1 cellular context compared by ENCODE assay signal in genomic region chr12:13255792-13256704, GRCh38.
TF ChIP-seq lines count a peak whose summit lies in the region.

No MANE protein-coding gene starts in this region.

TF ChIP-seq in HepG2, 621 proteins besides CTCF, POLR2A, EP300 and RAD21 (continued from another document and continues in another):
- TF ChIP-seq MTA3 (CRISPR knock-in tag; IDR thresholded peaks at IDR 0.05) (no peak), YEATS2 (CRISPR knock-in tag; IDR thresholded peaks at IDR 0.05; ENCODE audit: borderline replicate concordance) (peak; percentile 30; the same call in 1 of the 2 replicates), ZNF816 (CRISPR knock-in tag; IDR thresholded peaks at IDR 0.05; ENCODE audit: borderline replicate concordance) (no peak), ZBTB40 (IDR thresholded peaks at IDR 0.05) (no peak), ZBTB40 (CRISPR knock-in tag; IDR thresholded peaks at IDR 0.05) (no peak), ZBTB42 (CRISPR knock-in tag; IDR thresholded peaks at IDR 0.05) (no peak), CCAR2 (optimal IDR thresholded peaks at IDR 0.05; ENCODE audit: low read depth, low read length) (no peak), PAWR (CRISPR knock-in tag; IDR thresholded peaks at IDR 0.05; ENCODE audit: borderline replicate concordance) (no peak), KLF13 (CRISPR knock-in tag; IDR thresholded peaks at IDR 0.05) (no peak), JARID2 (CRISPR knock-in tag; IDR thresholded peaks at IDR 0.05; ENCODE audit: insufficient replicate concordance) (no peak), FOXO4 (CRISPR knock-in tag; conservative IDR thresholded peaks at IDR 0.05) (no peak), CCDC6 (CRISPR knock-in tag; IDR thresholded peaks at IDR 0.05) (no peak), SRY (CRISPR knock-in tag; IDR thresholded peaks at IDR 0.05) (no peak), ZNF343 (CRISPR knock-in tag; IDR thresholded peaks at IDR 0.05) (no peak), ZNF143 (CRISPR knock-in tag; IDR thresholded peaks at IDR 0.05) (no peak), GMEB1 (CRISPR knock-in tag; IDR thresholded peaks at IDR 0.05; ENCODE audit: borderline replicate concordance) (no peak), ZNF570 (CRISPR knock-in tag; IDR thresholded peaks at IDR 0.05; ENCODE audit: borderline replicate concordance) (no peak), KIAA2018 (CRISPR knock-in tag; IDR thresholded peaks at IDR 0.05; ENCODE audit: borderline replicate concordance) (no peak), ZNF468 (CRISPR knock-in tag; IDR thresholded peaks at IDR 0.05) (no peak), CENPT (CRISPR knock-in tag; IDR thresholded peaks at IDR 0.05; ENCODE audit: low read depth) (no peak), HNRNPL (IDR thresholded peaks at IDR 0.05; ENCODE audit: low read depth, low read length) (no peak), ONECUT2 (CRISPR knock-in tag; IDR thresholded peaks at IDR 0.05) (no peak), SNAPC4 (CRISPR knock-in tag; IDR thresholded peaks at IDR 0.05) (no peak), SMC3 (IDR thresholded peaks at IDR 0.05; ENCODE audit: low read length) (peak; percentile 33; the same call in 1 of the 2 replicates), PHF5A (CRISPR knock-in tag; IDR thresholded peaks at IDR 0.05; ENCODE audit: low read depth, unreplicated experiment) (peak; percentile 47), HMGXB4 (CRISPR knock-in tag; IDR thresholded peaks at IDR 0.05; ENCODE audit: borderline replicate concordance in 1 of 2, low read depth in 1 of 2) (peak in 1 of 2 experiments; percentile 79; a peak in 3 of 4 replicates)
